In genomic region chr1:165960881-165961280, GRCh38 we compare ENCODE assay signal across 26 cellular contexts.
"Had no signal": no experiment of that assay in that cellular context is flagged by ENCODE, and none has a peak within 500 bp of the region (broad histone marks: within the 10 kb centered on the region; RNA-seq: fewer than 3 reads in every experiment).

No MANE protein-coding gene starts in this region.

- H3K36me3 ChIP-seq: left lung, lower lobe of right lung, pancreas, right atrium auricular region, right lobe of liver, stomach, suprapubic skin, thoracic aorta, tibial artery, upper lobe of right lung had no signal

- H3K9me3 ChIP-seq: left lung, lower lobe of right lung, pancreas, psoas muscle, right atrium auricular region, right lobe of liver, stomach, suprapubic skin, thoracic aorta, tibial artery, upper lobe of right lung had no signal

- H3K27me3 ChIP-seq: left lung, pancreas, right atrium auricular region, right lobe of liver, stomach, suprapubic skin, tibial artery, upper lobe of right lung had no signal

- H3K4me3 Mint-ChIP-seq: immature natural killer cell; naive thymus-derived CD8-positive, alpha-beta T cell; nephron; neural crest cell; stimulated activated naive B cell treated with anti-CD40 and anti-IgM and Interleukin-4, amounts not matched to agents 10 μg/mL and 1 μg/mL and 100 μg/mL, for 72 hours had no signal

- H3K27ac ChIP-seq: left lung, lower lobe of right lung, pancreas, psoas muscle, right atrium auricular region, right lobe of liver, stomach, suprapubic skin, thoracic aorta, tibial artery, upper lobe of right lung had no signal

- H3K4me1 Mint-ChIP-seq: immature natural killer cell; naive thymus-derived CD8-positive, alpha-beta T cell; nephron; neural crest cell; stimulated activated naive B cell treated with anti-CD40 and anti-IgM and Interleukin-4, amounts not matched to agents 10 μg/mL and 1 μg/mL and 100 μg/mL, for 72 hours had no signal

- DNase-seq: immature natural killer cell; kidney; left colon; left lung; lower lobe of right lung; mammary epithelial cell; mesenchymal stem cell; naive thymus-derived CD8-positive, alpha-beta T cell; pancreas; psoas muscle; right lobe of liver; stimulated activated CD4-positive, alpha-beta T cell treated with anti-CD3 and anti-CD28 coated beads, Interleukin-1b, Interleukin-23, amount 100 ng/mL, for 48 hours; stimulated activated CD4-positive, alpha-beta T cell treated with anti-CD3 and anti-CD28 coated beads, Interleukin-2, amount 100 ng/mL, for 48 hours; stimulated activated CD4-positive, alpha-beta T cell treated with anti-CD3 and anti-CD28 coated beads, Interleukin-4, amount 100 ng/mL, for 4 hours; stimulated activated CD8-positive, alpha-beta memory T cell treated with anti-CD3 and anti-CD28 coated beads, Interleukin-4, amount 100 ng/mL, for 48 hours; stimulated activated naive B cell treated with anti-CD40 and anti-IgM and Interleukin-4, amounts not matched to agents 10 μg/mL and 1 μg/mL and 100 μg/mL, for 72 hours; stimulated activated naive CD8-positive, alpha-beta T cell treated with anti-CD3 and anti-CD28 coated beads, Interleukin-15, Interleukin-2, amounts not matched to agents 100 U/mL and 50 U/mL, for 24 hours; stomach; tibial artery; upper lobe of right lung had no signal

- ATAC-seq: left colon; left lung; lower lobe of right lung; naive thymus-derived CD8-positive, alpha-beta T cell; pancreas; psoas muscle; right lobe of liver; stimulated activated naive B cell treated with anti-CD40 and anti-IgM and Interleukin-4, amounts not matched to agents 10 μg/mL and 1 μg/mL and 100 μg/mL, for 72 hours; stimulated activated naive CD8-positive, alpha-beta T cell treated with anti-CD3 and anti-CD28 coated beads, Interleukin-15, Interleukin-2, amounts not matched to agents 100 U/mL and 50 U/mL, for 24 hours; upper lobe of right lung had no signal

- H3K4me1 ChIP-seq: left lung, lower lobe of right lung, pancreas, psoas muscle, right atrium auricular region, right lobe of liver, stomach, suprapubic skin, tibial artery, upper lobe of right lung had no signal

- H3K4me2 ChIP-seq: smooth muscle cell had no signal

- H3K27ac Mint-ChIP-seq: immature natural killer cell; naive thymus-derived CD8-positive, alpha-beta T cell; nephron; stimulated activated naive B cell treated with anti-CD40 and anti-IgM and Interleukin-4, amounts not matched to agents 10 μg/mL and 1 μg/mL and 100 μg/mL, for 72 hours had no signal

- H3K9me3 Mint-ChIP-seq: immature natural killer cell; naive thymus-derived CD8-positive, alpha-beta T cell; nephron; neural crest cell; stimulated activated naive B cell treated with anti-CD40 and anti-IgM and Interleukin-4, amounts not matched to agents 10 μg/mL and 1 μg/mL and 100 μg/mL, for 72 hours had no signal

- H3K4me3 ChIP-seq: left lung, lower lobe of right lung, pancreas, psoas muscle, right atrium auricular region, right lobe of liver, smooth muscle cell, stomach, suprapubic skin, thoracic aorta, tibial artery, upper lobe of right lung had no signal

- H3K36me3 Mint-ChIP-seq: immature natural killer cell; naive thymus-derived CD8-positive, alpha-beta T cell; stimulated activated naive B cell treated with anti-CD40 and anti-IgM and Interleukin-4, amounts not matched to agents 10 μg/mL and 1 μg/mL and 100 μg/mL, for 72 hours had no signal
